ENCODE assay signal across 9 cellular contexts in the genomic region with DNA sequence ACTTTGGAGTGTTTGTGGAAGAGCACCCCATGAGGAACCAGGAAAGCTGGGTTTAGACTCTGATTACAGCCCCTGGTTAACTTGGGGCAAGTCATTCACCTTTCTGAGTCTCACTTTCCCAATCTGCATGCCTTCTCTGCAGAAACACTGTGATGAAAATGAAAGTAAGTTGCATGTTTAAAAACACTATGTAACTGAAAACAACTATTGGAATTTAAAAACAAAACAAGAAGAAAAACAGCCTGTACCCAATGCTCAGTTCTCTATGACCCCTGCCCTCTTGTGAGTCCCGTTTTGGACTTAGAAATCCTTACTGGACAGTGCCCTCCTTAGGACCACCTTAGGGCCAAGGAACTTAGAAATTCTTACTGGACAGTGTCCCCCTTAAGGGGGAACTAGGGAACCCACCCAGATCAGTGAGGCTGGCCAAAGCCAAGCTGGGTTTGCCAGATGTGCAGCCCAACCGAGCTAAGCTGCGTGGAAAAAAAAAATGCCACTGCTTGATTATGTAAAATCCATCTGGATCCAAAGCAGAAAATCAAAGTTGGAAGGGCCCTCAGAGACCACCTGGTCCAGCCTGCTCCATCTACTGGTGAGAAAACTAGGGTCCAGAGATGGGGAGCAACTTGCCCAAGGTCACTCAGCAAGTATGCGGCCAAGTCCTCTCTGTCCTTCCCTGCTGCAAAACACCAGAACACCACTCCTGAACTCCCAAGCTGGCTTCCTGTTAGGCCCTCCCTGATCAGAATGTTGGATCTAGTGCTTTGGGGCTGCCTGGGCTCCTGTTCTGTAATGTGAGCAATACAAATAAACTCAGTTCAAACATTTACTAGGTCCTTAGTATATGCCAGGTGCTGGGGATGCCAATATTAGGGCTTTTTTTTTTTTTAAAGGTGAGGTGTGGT.
DNase-seq lines count a peak whose midpoint lies in the region; ATAC-seq lines count a peak whose summit lies in the region.
"Had no signal": no experiment of that assay in that cellular context is flagged by ENCODE, and none has a peak within 500 bp of the region (broad histone marks: within the 10 kb centered on the region; RNA-seq: fewer than 3 reads in every experiment).

No MANE protein-coding gene starts in this region.

- H3K4me1 Mint-ChIP-seq in stimulated activated naive CD8-positive, alpha-beta T cell treated with anti-CD3 and anti-CD28 coated beads, Interleukin-15, Interleukin-2, amounts not matched to agents 100 ng/mL and 50 ng/mL, for 24 hours (ENCODE audit: low read depth), result peaks cover 41% of the 10 kb centered on the region

- H3K9me3 ChIP-seq in muscle layer of duodenum (ENCODE audit: control insufficient read depth in 1 of 2, low read length in 2 of 2), result no peaks in the 10 kb centered on the region

- H3K27ac ChIP-seq in caudate nucleus (ENCODE audit: low read depth, low read length) (peak overlapping the region; percentile 65), muscle layer of duodenum (ENCODE audit: low read length) (peak overlapping the region; percentile 86)

- peak overlapping the region; percentile 66 for H3K27ac Mint-ChIP-seq in stimulated activated naive CD8-positive, alpha-beta T cell treated with anti-CD3 and anti-CD28 coated beads, Interleukin-15, Interleukin-2, amounts not matched to agents 100 ng/mL and 50 ng/mL, for 24 hours
- H3K27ac Mint-ChIP-seq: activated B cell treated with CpG ODN at 0.5 μM for 24 hours had no signal

- no peaks in the 10 kb centered on the region for H3K27me3 ChIP-seq in muscle layer of duodenum (ENCODE audit: low read depth, low read length)

- peaks cover 56 to 74% of the 10 kb centered on the region in 2 donors for H3K4me1 ChIP-seq in muscle layer of duodenum (ENCODE audit: control insufficient read depth in 1 of 2, insufficient read depth in 2 of 2, low read length in 2 of 2)

- peaks cover 16% of the 10 kb centered on the region for H3K36me3 Mint-ChIP-seq in stimulated activated naive CD8-positive, alpha-beta T cell treated with anti-CD3 and anti-CD28 coated beads, Interleukin-15, Interleukin-2, amounts not matched to agents 100 ng/mL and 50 ng/mL, for 24 hours (ENCODE audit: low read depth)

- H3K9me3 Mint-ChIP-seq in stimulated activated naive CD8-positive, alpha-beta T cell treated with anti-CD3 and anti-CD28 coated beads, Interleukin-15, Interleukin-2, amounts not matched to agents 100 ng/mL and 50 ng/mL, for 24 hours, result no peaks in the 10 kb centered on the region
- H3K9me3 Mint-ChIP-seq: activated B cell treated with CpG ODN at 0.5 μM for 24 hours had no signal

- no peak for ATAC-seq in stimulated activated naive CD8-positive, alpha-beta T cell treated with anti-CD3 and anti-CD28 coated beads, Interleukin-15, Interleukin-2, amounts not matched to agents 100 U/mL and 50 U/mL, for 24 hours
- ATAC-seq in GM18907 (IDR thresholded peaks at IDR 0.05; ENCODE audit: unreplicated experiment) (no peak), GM21737 (IDR thresholded peaks at IDR 0.05; ENCODE audit: unreplicated experiment) (no peak)

- no peaks in the 10 kb centered on the region for H3K27me3 Mint-ChIP-seq in stimulated activated naive CD8-positive, alpha-beta T cell treated with anti-CD3 and anti-CD28 coated beads, Interleukin-15, Interleukin-2, amounts not matched to agents 100 ng/mL and 50 ng/mL, for 24 hours
- H3K27me3 Mint-ChIP-seq: activated B cell treated with CpG ODN at 0.5 μM for 24 hours had no signal

- no peak for DNase-seq in stimulated activated naive CD8-positive, alpha-beta T cell treated with anti-CD3 and anti-CD28 coated beads, Interleukin-15, Interleukin-2, amounts not matched to agents 100 U/mL and 50 U/mL, for 24 hours
- DNase-seq in caudate nucleus (lab: John Stamatoyannopoulos, UW), result no peak
- DNase-seq in AML-193 (lab: John Stamatoyannopoulos, UW), result no peak
- no peak for DNase-seq in NCI-H1105 (lab: John Stamatoyannopoulos, UW)
- DNase-seq: activated B cell treated with CpG ODN at 0.5 μM for 24 hours had no signal

- peak overlapping the region in 1 of 2 donors; percentile 35 for H3K4me3 ChIP-seq in muscle layer of duodenum (ENCODE audit: low read depth in 1 of 2, low read length in 2 of 2)

- H3K4me3 Mint-ChIP-seq in stimulated activated naive CD8-positive, alpha-beta T cell treated with anti-CD3 and anti-CD28 coated beads, Interleukin-15, Interleukin-2, amounts not matched to agents 100 ng/mL and 50 ng/mL, for 24 hours, result peak overlapping the region; percentile 35
- H3K4me3 Mint-ChIP-seq: activated B cell treated with CpG ODN at 0.5 μM for 24 hours had no signal

- peaks cover 0 to 6% of the 10 kb centered on the region in 2 donors for H3K36me3 ChIP-seq in muscle layer of duodenum (ENCODE audit: control insufficient read depth in 1 of 2, insufficient read depth in 2 of 2, low read length in 2 of 2)
